8 cellular contexts compared by ENCODE assay signal in genomic region chr13:79485014-79485441, GRCh38. TPM values are rescaled to one million over a fixed set of nuclear protein-coding genes. Genes with fewer than 3 reads are reported as not detected.
DNase-seq lines count a peak whose midpoint lies in the region; ATAC-seq and TF ChIP-seq lines count a peak whose summit lies in the region.

No MANE protein-coding gene starts in this region.

- DNase-seq in HL-60 (ENCODE audit: low read depth in 1 of 2, low spot score in 1 of 2), result peak in 1 of 2 experiments; percentile 78
- peak; percentile 87 for DNase-seq in amniotic epithelial cell (ENCODE audit: low read depth)
- DNase-seq in left lobe of liver (ENCODE audit: low spot score), result peak; percentile 54
- DNase-seq in DMS114 treated with DMSO at 0.1 percent for 48 hours (lab: John Stamatoyannopoulos, UW; ENCODE audit: unreplicated experiment), result no peak
- DNase-seq in H7, result no peak
- DNase-seq in 8988T, result no peak

- H3K4me1 ChIP-seq in ACC112 (ENCODE audit: control insufficient read depth, insufficient read depth, low read length, unreplicated experiment), result peaks cover 35% of the 10 kb centered on the region

- peaks cover 60% of the 10 kb centered on the region for H3K79me2 ChIP-seq in ACC112 (ENCODE audit: control insufficient read depth, insufficient read depth, low read length, unreplicated experiment)

- H3K36me3 ChIP-seq in ACC112 (ENCODE audit: insufficient read depth, low read length) (peaks cover 6% of the 10 kb centered on the region; the same call in 1 of the 2 replicates), H7 (replicated peaks; ENCODE audit: control insufficient read depth, insufficient read depth, low read length) (no peaks in the 10 kb centered on the region)

- H2AFZ ChIP-seq in ACC112 (ENCODE audit: low read length, unreplicated experiment), result no peak overlapping the region

- no peaks in the 10 kb centered on the region for H3K27me3 ChIP-seq in ACC112 (ENCODE audit: insufficient read depth, low read length)
- peaks cover 5% of the 10 kb centered on the region for H3K27me3 ChIP-seq in HL-60 (ENCODE audit: insufficient read depth, poor library complexity, severe bottlenecking)
- peaks cover 2% of the 10 kb centered on the region; the same call in 1 of the 2 replicates for H3K27me3 ChIP-seq in H7 (ENCODE audit: control insufficient read depth, insufficient read depth, low read length)

- ATAC-seq in left lobe of liver (peak; percentile 60), HG03439 (IDR thresholded peaks at IDR 0.05; ENCODE audit: unreplicated experiment) (no peak)

- H3K4me3 ChIP-seq in ACC112 (ENCODE audit: low read depth, low read length) (peak overlapping the region; percentile 12; the same call in 1 of the 2 replicates), HL-60 (replicated peaks; ENCODE audit: insufficient read depth, low read length) (no peak overlapping the region), H7 (ENCODE audit: insufficient read depth, low read depth, low read length) (no peak overlapping the region)

- no peak for TF ChIP-seq CTCF in HL-60 (IDR thresholded peaks at IDR 0.05; ENCODE audit: insufficient read depth, low read length)

- H3K27ac ChIP-seq in ACC112 (ENCODE audit: low read depth, low read length) (peak overlapping the region; percentile 87), HL-60 (replicated peaks) (peak overlapping the region; percentile 33)

RNA-seq across cellular contexts. Expression of gene NDFIP2, which starts 4.1 kb away (rescaled TPM):
- 27.8 TPM for total RNA-seq in left lobe of liver
- total RNA-seq in H7 (2014; rRNA removed; shearing (Covaris generic)), result 14.0 and 15.2 TPM in 2 replicates

Comparison
In these comparisons a context has a peak if more than half of its experiments do, and no peak if none do; other contexts are left out.
1. DNase-seq: peak in amniotic epithelial cell (single experiment) and left lobe of liver (single experiment); none in DMS114 treated with DMSO at 0.1 percent for 48 hours (single experiment), H7 (single experiment) and 8988T (single experiment).